ENCODE assay signal across 1 cellular context in the genomic region with DNA sequence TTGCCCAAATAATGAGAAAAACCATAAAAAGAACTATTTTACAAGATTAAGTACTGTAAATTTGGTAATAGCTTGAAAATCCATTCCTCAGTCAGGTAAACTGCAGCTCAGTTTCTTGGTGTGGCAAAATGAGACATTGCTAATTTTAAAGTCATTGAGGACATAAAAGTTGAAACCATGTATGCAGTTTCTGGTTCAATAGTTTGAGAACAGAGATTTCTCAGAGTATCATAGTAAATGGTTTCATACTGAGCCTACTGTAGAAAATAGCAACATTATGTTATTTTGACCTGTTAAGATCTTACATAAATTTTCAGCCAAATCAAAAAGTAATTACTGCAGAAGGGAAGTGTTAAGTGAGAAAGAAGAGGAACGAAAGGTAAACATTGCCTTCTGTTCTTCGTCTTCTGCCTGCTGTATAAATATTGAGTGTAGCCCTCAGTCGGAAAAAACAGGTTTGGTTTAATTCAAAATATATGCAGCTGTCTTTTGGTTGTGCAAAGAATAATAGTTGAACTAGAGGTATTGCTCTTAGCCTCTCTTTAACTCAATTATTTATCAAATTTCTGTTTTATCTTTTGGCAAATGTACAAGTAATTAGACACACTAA.
TF ChIP-seq lines count a peak whose summit lies in the region.

No MANE protein-coding gene starts in this region.

TF ChIP-seq in GM23338, 12 proteins besides CTCF, POLR2A, EP300 and RAD21 (continued from another document):
- TF ChIP-seq, protein P1, sequence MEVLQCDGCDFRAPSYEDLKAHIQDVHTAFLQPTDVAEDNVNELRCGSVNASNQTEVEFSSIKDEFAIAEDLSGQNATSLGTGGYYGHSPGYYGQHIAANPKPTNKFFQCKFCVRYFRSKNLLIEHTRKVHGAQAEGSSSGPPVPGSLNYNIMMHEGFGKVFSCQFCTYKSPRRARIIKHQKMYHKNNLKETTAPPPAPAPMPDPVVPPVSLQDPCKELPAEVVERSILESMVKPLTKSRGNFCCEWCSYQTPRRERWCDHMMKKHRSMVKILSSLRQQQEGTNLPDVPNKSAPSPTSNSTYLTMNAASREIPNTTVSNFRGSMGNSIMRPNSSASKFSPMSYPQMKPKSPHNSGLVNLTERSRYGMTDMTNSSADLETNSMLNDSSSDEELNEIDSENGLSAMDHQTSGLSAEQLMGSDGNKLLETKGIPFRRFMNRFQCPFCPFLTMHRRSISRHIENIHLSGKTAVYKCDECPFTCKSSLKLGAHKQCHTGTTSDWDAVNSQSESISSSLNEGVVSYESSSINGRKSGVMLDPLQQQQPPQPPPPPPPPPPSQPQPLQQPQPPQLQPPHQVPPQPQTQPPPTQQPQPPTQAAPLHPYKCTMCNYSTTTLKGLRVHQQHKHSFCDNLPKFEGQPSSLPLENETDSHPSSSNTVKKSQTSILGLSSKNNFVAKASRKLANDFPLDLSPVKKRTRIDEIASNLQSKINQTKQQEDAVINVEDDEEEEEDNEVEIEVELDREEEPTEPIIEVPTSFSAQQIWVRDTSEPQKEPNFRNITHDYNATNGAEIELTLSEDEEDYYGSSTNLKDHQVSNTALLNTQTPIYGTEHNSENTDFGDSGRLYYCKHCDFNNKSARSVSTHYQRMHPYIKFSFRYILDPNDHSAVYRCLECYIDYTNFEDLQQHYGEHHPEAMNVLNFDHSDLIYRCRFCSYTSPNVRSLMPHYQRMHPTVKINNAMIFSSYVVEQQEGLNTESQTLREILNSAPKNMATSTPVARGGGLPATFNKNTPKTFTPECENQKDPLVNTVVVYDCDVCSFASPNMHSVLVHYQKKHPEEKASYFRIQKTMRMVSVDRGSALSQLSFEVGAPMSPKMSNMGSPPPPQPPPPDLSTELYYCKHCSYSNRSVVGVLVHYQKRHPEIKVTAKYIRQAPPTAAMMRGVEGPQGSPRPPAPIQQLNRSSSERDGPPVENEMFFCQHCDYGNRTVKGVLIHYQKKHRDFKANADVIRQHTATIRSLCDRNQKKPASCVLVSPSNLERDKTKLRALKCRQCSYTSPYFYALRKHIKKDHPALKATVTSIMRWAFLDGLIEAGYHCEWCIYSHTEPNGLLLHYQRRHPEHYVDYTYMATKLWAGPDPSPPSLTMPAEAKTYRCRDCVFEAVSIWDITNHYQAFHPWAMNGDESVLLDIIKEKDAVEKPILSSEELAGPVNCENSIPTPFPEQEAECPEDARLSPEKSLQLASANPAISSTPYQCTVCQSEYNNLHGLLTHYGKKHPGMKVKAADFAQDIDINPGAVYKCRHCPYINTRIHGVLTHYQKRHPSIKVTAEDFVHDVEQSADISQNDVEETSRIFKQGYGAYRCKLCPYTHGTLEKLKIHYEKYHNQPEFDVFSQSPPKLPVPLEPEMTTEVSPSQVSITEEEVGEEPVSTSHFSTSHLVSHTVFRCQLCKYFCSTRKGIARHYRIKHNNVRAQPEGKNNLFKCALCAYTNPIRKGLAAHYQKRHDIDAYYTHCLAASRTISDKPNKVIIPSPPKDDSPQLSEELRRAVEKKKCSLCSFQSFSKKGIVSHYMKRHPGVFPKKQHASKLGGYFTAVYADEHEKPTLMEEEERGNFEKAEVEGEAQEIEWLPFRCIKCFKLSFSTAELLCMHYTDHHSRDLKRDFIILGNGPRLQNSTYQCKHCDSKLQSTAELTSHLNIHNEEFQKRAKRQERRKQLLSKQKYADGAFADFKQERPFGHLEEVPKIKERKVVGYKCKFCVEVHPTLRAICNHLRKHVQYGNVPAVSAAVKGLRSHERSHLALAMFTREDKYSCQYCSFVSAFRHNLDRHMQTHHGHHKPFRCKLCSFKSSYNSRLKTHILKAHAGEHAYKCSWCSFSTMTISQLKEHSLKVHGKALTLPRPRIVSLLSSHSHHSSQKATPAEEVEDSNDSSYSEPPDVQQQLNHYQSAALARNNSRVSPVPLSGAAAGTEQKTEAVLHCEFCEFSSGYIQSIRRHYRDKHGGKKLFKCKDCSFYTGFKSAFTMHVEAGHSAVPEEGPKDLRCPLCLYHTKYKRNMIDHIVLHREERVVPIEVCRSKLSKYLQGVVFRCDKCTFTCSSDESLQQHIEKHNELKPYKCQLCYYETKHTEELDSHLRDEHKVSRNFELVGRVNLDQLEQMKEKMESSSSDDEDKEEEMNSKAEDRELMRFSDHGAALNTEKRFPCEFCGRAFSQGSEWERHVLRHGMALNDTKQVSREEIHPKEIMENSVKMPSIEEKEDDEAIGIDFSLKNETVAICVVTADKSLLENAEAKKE (CRISPR knock-in tag; IDR thresholded peaks at IDR 0.05): no peak
- TF ChIP-seq NANOG (IDR thresholded peaks at IDR 0.05; ENCODE audit: borderline replicate concordance) (no peak), POLR2AphosphoS5 (IDR thresholded peaks at IDR 0.05; ENCODE audit: low read depth) (no peak)
